In the genomic region with DNA sequence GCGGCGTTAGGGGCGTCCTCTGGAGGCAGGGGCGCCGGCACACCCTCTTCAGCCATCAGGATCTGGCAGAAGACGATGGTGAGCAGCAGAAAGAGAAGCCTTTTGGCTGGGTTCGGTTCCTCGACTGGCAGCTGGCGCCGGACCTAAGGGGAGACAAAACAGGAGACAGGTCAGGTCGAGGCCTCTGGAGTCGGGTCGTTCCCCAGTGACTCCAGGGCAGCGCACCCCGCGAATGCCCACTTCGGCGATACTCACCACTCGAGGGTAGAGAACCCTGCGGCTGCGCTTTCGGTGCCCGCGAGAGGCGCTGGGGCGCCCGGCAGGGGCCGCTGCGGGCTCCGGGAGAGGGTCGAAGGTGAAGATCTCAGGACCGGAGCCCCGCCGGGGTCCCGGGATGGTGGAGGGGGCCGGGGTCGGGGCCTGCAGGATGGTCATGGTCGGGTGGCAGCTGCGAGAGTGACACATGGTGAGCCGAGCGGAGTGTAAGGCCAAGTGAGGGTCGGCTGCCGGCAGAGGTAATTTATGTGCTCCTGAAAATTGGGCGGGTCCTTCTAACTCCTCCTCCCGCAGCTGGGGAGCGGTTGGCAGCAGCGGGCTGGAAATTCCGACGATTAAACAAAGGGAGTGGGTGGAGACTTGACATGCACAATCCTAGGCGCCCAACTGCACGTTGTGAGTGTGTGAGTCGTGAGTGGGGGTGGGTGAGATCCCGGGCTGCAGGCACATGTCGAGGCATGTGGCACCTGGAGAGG, we compare ENCODE assay signal across 8 cellular contexts. TPM values are rescaled to one million over a fixed set of nuclear protein-coding genes. Genes with fewer than 3 reads are reported as not detected.
DNase-seq lines count a peak whose midpoint lies in the region; ATAC-seq, FAIRE-seq and TF ChIP-seq lines count a peak whose summit lies in the region.

A gene with protein sequence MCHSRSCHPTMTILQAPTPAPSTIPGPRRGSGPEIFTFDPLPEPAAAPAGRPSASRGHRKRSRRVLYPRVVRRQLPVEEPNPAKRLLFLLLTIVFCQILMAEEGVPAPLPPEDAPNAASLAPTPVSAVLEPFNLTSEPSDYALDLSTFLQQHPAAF (minus strand): TSS at position 494 of the 752 bp plus-strand sequence. CDS start 29 bp downstream, at position 465.

- ATAC-seq in activated B cell treated with CpG ODN at 0.5 μM for 24 hours (ENCODE audit: low read depth) (peak; percentile 45), GM18907 (IDR thresholded peaks at IDR 0.05; ENCODE audit: unreplicated experiment) (no peak)
- peak; percentile 45 for ATAC-seq in central memory CD8-positive, alpha-beta T cell (replicated peaks; ENCODE audit: extremely low read depth, poor library complexity, severe bottlenecking)

- POLR2A ChIA-PET in activated B cell treated with CpG ODN at 0.5 μM for 24 hours (lab: Charles Lee) = interaction anchor here (0.7 kb wide), 2 partner anchors 67 to 594 kb away, joined by 7 to 9 read pairs; no protein-coding TSS in a partner anchor

- H3K36me3 Mint-ChIP-seq in activated B cell treated with CpG ODN at 0.5 μM for 24 hours (ENCODE audit: low read depth) = peaks cover 20% of the 10 kb centered on the region
- peaks cover 39% of the 10 kb centered on the region for H3K36me3 Mint-ChIP-seq in central memory CD8-positive, alpha-beta T cell (ENCODE audit: insufficient read depth)

- no peaks in the 10 kb centered on the region for H3K9me3 ChIP-seq in kidney (ENCODE audit: control insufficient read depth in 1 of 2, low read length in 2 of 2)

- intact Hi-C loops in activated B cell treated with CpG ODN at 0.5 μM for 24 hours (cut with micrococcal nuclease) = loop anchor here (1.0 to 5.0 kb wide), 5 partner anchors 68 to 343 kb away; a partner anchor contains a TSS
- intact Hi-C loops in kidney (cut with DNase I) = no loop called here

- peaks cover 5 to 11% of the 10 kb centered on the region in 2 donors for H3K36me3 ChIP-seq in kidney (ENCODE audit: control insufficient read depth in 1 of 2, insufficient read depth in 2 of 2, low read length in 2 of 2)

- CTCF ChIA-PET in activated B cell treated with CpG ODN at 0.5 μM for 24 hours (lab: Charles Lee) = interaction anchor here (0.8 to 1.3 kb wide), 8 partner anchors 22 to 1729 kb away, joined by 3 to 4 read pairs (median 4); a partner anchor contains a TSS

- peak; percentile 68 for TF ChIP-seq CTCF in AG09309 (IDR thresholded peaks at IDR 0.05; ENCODE audit: control insufficient read depth, insufficient read depth, low read depth, low read length, missing control alignments)
- TF ChIP-seq CTCF in activated B cell treated with CpG ODN at 0.5 μM for 24 hours (IDR thresholded peaks at IDR 0.05) = peak; percentile 48
- TF ChIP-seq CTCF in kidney (IDR thresholded peaks at IDR 0.05; ENCODE audit: borderline replicate concordance, extremely low read depth, insufficient read depth) = peak; percentile 42

- peaks cover 29% of the 10 kb centered on the region for H3K4me1 Mint-ChIP-seq in activated B cell treated with CpG ODN at 0.5 μM for 24 hours
- H3K4me1 Mint-ChIP-seq in central memory CD8-positive, alpha-beta T cell = peaks cover 35% of the 10 kb centered on the region

- no peaks in the 10 kb centered on the region for H3K27me3 Mint-ChIP-seq in activated B cell treated with CpG ODN at 0.5 μM for 24 hours
- no peaks in the 10 kb centered on the region for H3K27me3 Mint-ChIP-seq in central memory CD8-positive, alpha-beta T cell

- H3K9me3 Mint-ChIP-seq in activated B cell treated with CpG ODN at 0.5 μM for 24 hours = no peaks in the 10 kb centered on the region
- H3K9me3 Mint-ChIP-seq in central memory CD8-positive, alpha-beta T cell = no peaks in the 10 kb centered on the region

- FAIRE-seq in kidney (lab: Jason Lieb, UNC) = no peak

- peak; percentile 99 for TF ChIP-seq POLR2A in GM19193 (IDR thresholded peaks at IDR 0.05; ENCODE audit: extremely low read depth, insufficient read depth, insufficient read length)

- DNase-seq in AG09309 (ENCODE audit: low read depth) (peak; percentile 69), NCI-H2029 (lab: John Stamatoyannopoulos, UW) (peak; percentile 58), activated B cell treated with CpG ODN at 0.5 μM for 24 hours (peak; percentile 72), kidney (peak; percentile 95)
- DNase-seq in central memory CD8-positive, alpha-beta T cell (ENCODE audit: low spot score in 2 of 2) = peak; percentile 45 to 51
- DNase-seq in stimulated activated CD4-positive, alpha-beta T cell treated with anti-CD3 and anti-CD28 coated beads, Interleukin-12 subunit alpha, Interleukin-12 subunit beta, amount 100 ng/mL, for 4 hours = peak; percentile 88

- H3K9ac ChIP-seq in kidney (ENCODE audit: low read length in 2 of 2) = peak within 1 kb of the TSS; percentile 83 to 98

- peaks cover 26 to 34% of the 10 kb centered on the region in 2 donors for H3K4me1 ChIP-seq in kidney (ENCODE audit: control insufficient read depth in 1 of 2, insufficient read depth in 1 of 2, low read depth in 1 of 2, low read length in 2 of 2)

- H3K27ac ChIP-seq in kidney (ENCODE audit: low read depth in 2 of 2, low read length in 2 of 2) = peak within 1 kb of the TSS; percentile 92 to 98

- H3K4me3 ChIP-seq in AG09309 (ENCODE audit: control insufficient read depth, low read depth, low read length) = peak within 1 kb of the TSS; percentile 74
- H3K4me3 ChIP-seq in kidney (ENCODE audit: low read length in 2 of 2) = peak within 1 kb of the TSS; percentile 80 to 81

- H3K4me3 Mint-ChIP-seq in activated B cell treated with CpG ODN at 0.5 μM for 24 hours = peak within 1 kb of the TSS; percentile 89
- peak within 1 kb of the TSS; percentile 91 for H3K4me3 Mint-ChIP-seq in central memory CD8-positive, alpha-beta T cell

- H3K27ac Mint-ChIP-seq in activated B cell treated with CpG ODN at 0.5 μM for 24 hours = peak within 1 kb of the TSS; percentile 62
- H3K27ac Mint-ChIP-seq in central memory CD8-positive, alpha-beta T cell (ENCODE audit: low read depth) = peak within 1 kb of the TSS; percentile 95

RNA-seq across cellular contexts. Expression of the gene that starts here (rescaled TPM):
- total RNA-seq in activated B cell treated with CpG ODN at 0.5 μM for 24 hours (3.0 and 3.3 TPM in 2 replicates), kidney (59.5 TPM)
- 94.3 TPM for polyA plus RNA-seq in kidney (ENCODE audit: insufficient read depth, low read depth, low replicate concordance)

Comparison
In these comparisons a context has a peak if more than half of its experiments do, and no peak if none do; other contexts are left out.
1. RNA of the gene that starts here (total RNA-seq): 59.5 TPM in kidney (single experiment); 3.0 to 3.3 TPM in activated B cell treated with CpG ODN at 0.5 μM for 24 hours; every median in the first group is over 10 times any median in the second.
2. Peak in every context shown above with its lines, with median percentiles within 50 percentile points of each other: DNase-seq and CTCF ChIP-seq.